14 cellular contexts compared by ENCODE assay signal in the genomic region with DNA sequence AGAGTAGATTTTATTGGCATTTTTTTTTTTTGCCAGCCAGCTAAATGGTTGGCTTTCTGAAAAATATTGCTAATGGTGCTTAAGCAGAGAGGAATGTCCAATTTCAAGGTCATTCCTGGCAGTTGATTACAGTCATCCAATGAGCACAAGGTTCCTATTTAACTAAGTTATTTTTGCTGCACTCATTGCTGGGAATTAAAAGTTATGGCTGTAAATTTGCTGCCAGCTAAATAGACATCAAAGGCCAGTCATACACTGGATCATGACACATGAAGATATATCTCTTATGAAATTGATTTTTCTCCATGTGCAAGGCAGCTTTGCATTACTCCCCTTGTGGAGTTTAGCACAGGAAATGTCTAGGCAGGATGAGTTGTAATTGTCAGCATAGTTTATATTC.
"Had no signal": no experiment of that assay in that cellular context is flagged by ENCODE, and none has a peak within 500 bp of the region (broad histone marks: within the 10 kb centered on the region; RNA-seq: fewer than 3 reads in every experiment).

No MANE protein-coding gene starts in this region.

- DNase-seq: activated CD4-positive, CD25-positive, alpha-beta regulatory T cell treated with anti-CD3 and anti-CD28 coated beads, Interleukin-2, amount 50 U/mL, for 72 hours; activated naive CD4-positive, alpha-beta T cell treated with Interleukin-2 at 50 U/mL for 16 hours; erythroblast; hippocampal formation; left ventricle myocardium inferior; mesenchymal stem cell; natural killer cell; nucleus accumbens; right cardiac atrium; T-helper 1 cell; trophoblast cell had no signal

- ATAC-seq: activated T-helper 17 cell treated with anti-CD3 and anti-CD28 coated beads, Interleukin-2, amount 50 U/mL, for 72 hours; natural killer cell; right cardiac atrium had no signal

- H3K4me3 ChIP-seq: ascending aorta, left ventricle myocardium inferior, suprapubic skin had no signal
